Comparison of ENCODE assay signal across 8 cellular contexts in the genomic region with DNA sequence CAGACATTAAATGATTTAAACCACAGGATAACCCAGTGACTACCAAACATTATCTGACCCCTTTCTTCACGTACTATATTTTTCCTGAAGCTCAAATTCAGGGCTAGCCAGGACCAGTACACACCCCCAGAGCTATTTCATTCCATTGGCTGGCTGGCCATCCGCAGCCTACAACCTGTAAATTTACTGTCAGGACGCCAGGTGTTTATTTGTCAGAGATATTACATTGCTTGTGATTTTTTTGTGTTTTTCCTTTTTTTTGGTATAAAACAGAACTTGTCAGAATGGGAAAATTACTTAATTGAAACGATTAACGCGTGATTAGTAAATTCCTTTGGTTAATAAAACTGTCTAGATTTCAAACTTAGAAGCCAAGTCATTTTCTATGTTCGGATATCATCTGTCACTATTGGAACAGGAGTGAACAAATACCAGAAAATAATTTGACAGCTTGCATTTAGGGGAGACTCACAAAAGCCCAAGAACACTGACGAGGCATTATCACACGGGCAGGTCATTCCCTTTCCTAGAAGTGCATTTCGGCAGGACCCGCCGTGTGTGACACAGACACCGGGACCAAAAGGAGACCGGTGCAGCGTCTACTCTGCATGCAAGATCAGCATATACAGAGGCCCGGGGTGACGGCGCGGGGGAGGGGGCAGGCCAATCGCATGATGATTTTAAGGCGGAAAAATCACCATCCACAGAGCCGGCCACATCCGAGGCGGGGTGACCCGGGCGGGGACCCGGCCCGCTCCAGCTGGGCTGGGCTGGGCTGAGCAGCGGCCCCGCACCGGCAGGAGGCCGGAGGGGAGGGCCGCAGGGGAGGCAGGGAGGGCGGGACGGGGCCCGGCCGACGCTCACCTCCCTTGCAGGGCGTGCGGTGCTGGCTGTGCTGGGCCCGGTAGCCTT. TPM values are rescaled to one million over a fixed set of nuclear protein-coding genes. Genes with fewer than 3 reads are reported as not detected.
DNase-seq lines count a peak whose midpoint lies in the region; ATAC-seq and TF ChIP-seq lines count a peak whose summit lies in the region.

No MANE protein-coding gene starts in this region.

- H3K4me1 ChIP-seq in gastrocnemius medialis = peaks cover 12 to 34% of the 10 kb centered on the region in 2 donors

- DNase-seq in DMS114 treated with DMSO at 0.1 percent for 48 hours (lab: John Stamatoyannopoulos, UW; ENCODE audit: unreplicated experiment) (peak; percentile 30), HT1080 (ENCODE audit: low read depth) (peak; percentile 60), T-helper 9 cell (peak; percentile 56), astrocyte of the spinal cord (ENCODE audit: low read depth, low spot score) (peak; percentile 53), gastrocnemius medialis (peak; percentile 27 to 60), middle frontal gyrus (ENCODE audit: extremely low spot score, low spot score) (no peak)

- intact Hi-C loops in gastrocnemius medialis (cut with DNase I; ENCODE audit: low total_unique reads) = loop anchor here (1.0 to 10.0 kb wide), 2 partner anchors 337 to 559 kb away; a partner anchor contains a TSS

- no peaks in the 10 kb centered on the region for H3K9me3 ChIP-seq in gastrocnemius medialis

- peak; percentile 21 for ATAC-seq in GM21360 (IDR thresholded peaks at IDR 0.05; ENCODE audit: unreplicated experiment)
- ATAC-seq in gastrocnemius medialis = peak; percentile 28 to 31

- peak overlapping the region; percentile 81 for H3K4me3 ChIP-seq in astrocyte of the spinal cord (ENCODE audit: low read depth, low read length)
- H3K4me3 ChIP-seq in iPS-11a (ENCODE audit: low read depth, low read length) = peak overlapping the region; percentile 57
- peak overlapping the region; percentile 82 to 94 (median 85) for H3K4me3 ChIP-seq in gastrocnemius medialis

- no peaks in the 10 kb centered on the region for H3K27me3 ChIP-seq in gastrocnemius medialis

- TF ChIP-seq POLR2A in gastrocnemius medialis (IDR thresholded peaks at IDR 0.05) = no peak

- in situ Hi-C loops in astrocyte of the spinal cord (cut with HindIII; ENCODE audit: low sequenced_read_pairs) (no loop called here), gastrocnemius medialis (cut with MboI; ENCODE audit: low sequenced_read_pairs in 4 of 4) (loop anchor here in 1 of 4 donors (25.0 kb wide), 1 partner anchor 156 kb away; no protein-coding TSS in a partner anchor)

- TF ChIP-seq CTCF in astrocyte of the spinal cord (IDR thresholded peaks at IDR 0.05; ENCODE audit: low read depth, low read length) = no peak
- no peak for TF ChIP-seq CTCF in gastrocnemius medialis (IDR thresholded peaks at IDR 0.05 in 4 of 5, conservative IDR thresholded peaks at IDR 0.05 in 1 of 5)

- peak overlapping the region; percentile 95 to 99 (median 97) for H3K27ac ChIP-seq in gastrocnemius medialis

- no peaks in the 10 kb centered on the region for H3K36me3 ChIP-seq in gastrocnemius medialis

RNA-seq across cellular contexts. Expression of a gene that starts 0.9 kb away (rescaled TPM):
- total RNA-seq in HT1080 (2014; rRNA removed; shearing (Covaris generic)) = 126 and 132 TPM in 2 replicates
- polyA plus RNA-seq in HT1080 (2015; cell fraction: cytosol; rRNA removed) = 103 and 116 TPM in 2 replicates
- 157 TPM in 2 replicates for polyA plus RNA-seq in HT1080 (2015; cell fraction: nucleus; rRNA removed)
- total RNA-seq in gastrocnemius medialis = 10 to 100 TPM; 69.2 to 80.1 (median 77.2) TPM

RNA-seq across cellular contexts. Expression of a gene that starts 1.3 kb away (rescaled TPM):
- total RNA-seq in HT1080 (2014; rRNA removed; shearing (Covaris generic)) = 36.8 and 40.6 TPM in 2 replicates
- polyA plus RNA-seq in HT1080 (2015; cell fraction: cytosol; rRNA removed) = 27.8 and 30.2 TPM in 2 replicates
- 21.6 and 23.0 TPM in 2 replicates for polyA plus RNA-seq in HT1080 (2015; cell fraction: nucleus; rRNA removed)
- total RNA-seq in gastrocnemius medialis = 10 to 100 TPM in 3 of 4 donors, 1 to 10 TPM in 1; 7.2 to 15.2 (median 12.3) TPM
